8 cellular contexts compared by ENCODE assay signal in the genomic region with DNA sequence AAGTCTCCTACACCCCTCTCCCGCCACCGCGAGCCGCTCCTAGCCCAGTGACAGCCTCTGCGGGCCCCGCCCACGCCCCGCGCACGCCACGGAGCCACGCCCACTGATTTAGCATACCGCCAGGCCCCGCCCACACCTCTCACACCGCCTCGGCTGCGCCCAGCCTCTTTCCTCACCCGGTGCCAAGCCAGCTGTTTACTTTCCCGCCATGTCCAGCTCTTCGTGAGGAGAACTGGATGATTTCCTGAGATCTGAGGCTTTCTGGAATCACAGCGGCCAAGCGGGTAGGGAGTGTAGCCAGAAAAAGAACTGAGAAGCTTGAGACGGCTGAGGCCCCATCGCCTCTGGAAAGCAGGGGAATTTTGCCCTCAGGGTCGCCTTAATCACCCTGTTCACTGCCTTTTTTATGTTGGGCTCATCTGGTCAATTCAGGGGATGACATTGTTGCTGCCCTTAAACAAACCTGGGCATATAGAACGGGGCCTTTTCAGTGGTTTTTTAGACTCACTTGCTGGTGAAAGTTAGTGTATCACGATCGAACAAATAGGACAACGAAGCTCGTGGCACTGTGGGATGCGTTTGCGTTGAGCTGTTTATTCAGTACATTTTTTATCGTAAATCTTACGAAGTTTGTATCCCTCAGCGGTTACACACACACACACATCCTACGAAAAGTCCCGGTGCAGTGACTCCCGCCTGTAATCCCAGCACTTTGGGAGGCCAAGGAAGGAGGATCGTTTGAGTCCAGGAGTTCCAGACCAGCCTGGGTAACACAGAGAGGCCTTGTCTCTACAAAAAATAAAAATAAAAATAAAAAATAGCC. TPM values are rescaled to one million over a fixed set of nuclear protein-coding genes. Genes with fewer than 3 reads are reported as not detected.
DNase-seq lines count a peak whose midpoint lies in the region; ATAC-seq lines count a peak whose summit lies in the region.

A gene with protein sequence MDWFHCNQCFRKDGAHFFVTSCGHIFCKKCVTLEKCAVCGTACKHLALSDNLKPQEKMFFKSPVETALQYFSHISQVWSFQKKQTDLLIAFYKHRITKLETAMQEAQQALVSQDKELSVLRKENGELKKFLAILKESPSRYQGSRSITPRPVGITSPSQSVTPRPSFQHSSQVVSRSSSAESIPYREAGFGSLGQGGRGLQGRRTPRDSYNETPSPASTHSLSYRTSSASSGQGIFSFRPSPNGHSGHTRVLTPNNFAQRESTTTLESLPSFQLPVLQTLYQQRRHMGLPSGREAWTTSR (plus strand): TSS at position 165 of the 823 bp plus-strand sequence. CDS start 2,410 bp downstream, outside the sequence.

- H3K27me3 ChIP-seq in NT2/D1 (ENCODE audit: insufficient read depth, insufficient read length), result no peaks in the 10 kb centered on the region

- H3K36me3 ChIP-seq in NT2/D1 (ENCODE audit: insufficient read depth, insufficient read length, low read length) (no peaks in the 10 kb centered on the region), mesodermal cell (ENCODE audit: control insufficient read depth, insufficient read depth, low read length) (no peaks in the 10 kb centered on the region)

- no peak within 1 kb of the TSS for H3K9ac ChIP-seq in NT2/D1 (ENCODE audit: insufficient read length, low read depth)

- H3K9me3 ChIP-seq in NT2/D1 (ENCODE audit: insufficient read depth, low read length), result no peaks in the 10 kb centered on the region
- H3K9me3 ChIP-seq in mesodermal cell (ENCODE audit: control insufficient read depth, low read length), result no peaks in the 10 kb centered on the region

- no peaks in the 10 kb centered on the region for H3K4me1 ChIP-seq in NT2/D1 (ENCODE audit: insufficient read depth, insufficient read length)
- no peaks in the 10 kb centered on the region for H3K4me1 ChIP-seq in mesodermal cell (ENCODE audit: control insufficient read depth, insufficient read depth, low read length, poor library complexity, severe bottlenecking)

- peak within 1 kb of the TSS; percentile 29 for H3K27ac ChIP-seq in mesodermal cell (ENCODE audit: low read depth, low read length, severe bottlenecking)

- no peak for ATAC-seq in HG03571 (IDR thresholded peaks at IDR 0.05; ENCODE audit: unreplicated experiment)

- 45 to 53% methylated on average over 29 of the region's 39 CpGs for WGBS in mesodermal cell (ENCODE audit: insufficient coverage in 2 of 2), 2 experiments

- peak within 1 kb of the TSS; percentile 30 for H3K4me3 ChIP-seq in NT2/D1 (ENCODE audit: insufficient read length, low read depth)
- peak within 1 kb of the TSS; percentile 2 for H3K4me3 ChIP-seq in mesodermal cell (ENCODE audit: extremely low read depth, insufficient read depth, low read length, poor library complexity, severe bottlenecking)

- peak; percentile 89 for DNase-seq in GM03348 (ENCODE audit: low spot score)
- DNase-seq in HS-27A (ENCODE audit: low read depth), result peak; percentile 15
- peak; percentile 78 for DNase-seq in NT2/D1 (ENCODE audit: low read depth, low spot score)
- peak; percentile 93 for DNase-seq in activated CD8-positive, alpha-beta memory T cell treated with anti-CD3 and anti-CD28 coated beads, Interleukin-2, amount 50 U/mL, for 48 hours
- DNase-seq in epidermal melanocyte (ENCODE audit: insufficient read length, low spot score), result peak; percentile 84
- DNase-seq in stimulated activated CD8-positive, alpha-beta memory T cell treated with anti-CD3 and anti-CD28 coated beads, Interleukin-12 subunit alpha, Interleukin-12 subunit beta, amount 100 ng/mL, for 24 hours (ENCODE audit: extremely low read depth), result peak; percentile 66

RNA-seq across cellular contexts. Expression of the gene that starts here (rescaled TPM):
- not detected for polyA plus RNA-seq in mesodermal cell (2013, experiment 1 of 2)
- polyA plus RNA-seq in mesodermal cell (2013, experiment 2 of 2), result not detected

Comparison
In these comparisons a context has a peak if more than half of its experiments do, and no peak if none do; other contexts are left out.
1. DNase-seq: peak in every context shown above with its lines; median percentile 93 in activated CD8-positive, alpha-beta memory T cell treated with anti-CD3 and anti-CD28 coated beads, Interleukin-2, amount 50 U/mL, for 48 hours; 89 in GM03348; 84 in epidermal melanocyte; 78 in NT2/D1; 66 in stimulated activated CD8-positive, alpha-beta memory T cell treated with anti-CD3 and anti-CD28 coated beads, Interleukin-12 subunit alpha, Interleukin-12 subunit beta, amount 100 ng/mL, for 24 hours; 15 in HS-27A.